ENCODE assay signal across 16 cellular contexts in the genomic region with DNA sequence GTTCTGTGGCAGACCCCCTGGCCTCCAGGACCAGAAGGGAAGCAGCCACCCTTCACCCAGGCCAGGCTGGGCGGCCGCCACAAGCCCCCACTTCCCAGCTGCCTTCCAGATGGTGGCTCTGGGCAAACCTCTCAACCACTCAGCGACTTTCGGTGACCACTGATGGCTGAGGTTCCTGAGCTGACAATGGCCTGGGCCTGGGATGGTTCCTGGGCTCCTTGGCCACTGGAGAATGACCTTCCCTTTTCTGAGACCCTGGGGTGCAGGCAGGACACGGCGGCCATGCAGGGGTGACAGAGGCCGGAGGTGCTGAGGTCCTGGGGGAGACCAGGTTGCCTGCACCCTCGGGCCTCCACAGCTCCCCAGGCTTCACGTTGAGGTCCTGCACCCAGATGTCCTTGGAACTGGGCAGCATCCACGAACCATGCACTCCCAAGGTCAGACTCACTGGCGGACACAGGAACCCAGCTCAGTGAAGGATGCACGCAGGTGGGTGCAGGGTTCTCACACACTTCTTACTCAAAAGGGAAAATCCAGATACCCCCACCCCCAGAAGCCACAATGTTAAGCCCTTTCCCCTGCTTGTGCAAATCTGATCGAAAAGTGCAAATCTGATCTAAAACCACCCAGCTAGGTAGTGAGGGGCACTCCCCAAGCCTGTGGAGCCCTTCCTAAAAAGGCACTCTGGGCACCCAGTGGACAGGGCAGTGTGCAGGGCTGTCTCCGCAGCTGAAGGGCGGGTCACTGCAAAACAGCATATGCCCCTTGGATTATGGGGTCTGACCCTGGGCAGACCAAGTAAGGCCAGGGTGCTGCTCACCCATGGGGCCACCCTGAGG. TPM values are rescaled to one million over a fixed set of nuclear protein-coding genes. Genes with fewer than 3 reads are reported as not detected.
DNase-seq lines count a peak whose midpoint lies in the region; FAIRE-seq and TF ChIP-seq lines count a peak whose summit lies in the region.
"Had no signal": no experiment of that assay in that cellular context is flagged by ENCODE, and none has a peak within 500 bp of the region (broad histone marks: within the 10 kb centered on the region; RNA-seq: fewer than 3 reads in every experiment).

No MANE protein-coding gene starts in this region.

- H3K27ac Mint-ChIP-seq in activated naive CD4-positive, alpha-beta T cell treated with anti-CD3 and anti-CD28 coated beads, Interleukin-2, amount 10 ng/mL, durations not matched to agents 7 days and 5 days = peak overlapping the region; percentile 75
- peak overlapping the region; percentile 72 for H3K27ac Mint-ChIP-seq in activated naive CD8-positive, alpha-beta T cell treated with anti-CD3 and anti-CD28 coated beads for 36 hours
- peak overlapping the region; percentile 14 for H3K27ac Mint-ChIP-seq in osteocyte (ENCODE audit: unreplicated experiment)

- peaks cover 17% of the 10 kb centered on the region for H3K9me3 Mint-ChIP-seq in activated naive CD4-positive, alpha-beta T cell treated with anti-CD3 and anti-CD28 coated beads, Interleukin-2, amount 10 ng/mL, durations not matched to agents 7 days and 5 days
- peaks cover 14% of the 10 kb centered on the region for H3K9me3 Mint-ChIP-seq in activated naive CD8-positive, alpha-beta T cell treated with anti-CD3 and anti-CD28 coated beads for 36 hours
- peaks cover 3% of the 10 kb centered on the region for H3K9me3 Mint-ChIP-seq in osteocyte (ENCODE audit: unreplicated experiment)

- no peak overlapping the region for H3K4me3 Mint-ChIP-seq in activated naive CD4-positive, alpha-beta T cell treated with anti-CD3 and anti-CD28 coated beads, Interleukin-2, amount 10 ng/mL, durations not matched to agents 7 days and 5 days
- no peak overlapping the region for H3K4me3 Mint-ChIP-seq in activated naive CD8-positive, alpha-beta T cell treated with anti-CD3 and anti-CD28 coated beads for 36 hours
- no peak overlapping the region for H3K4me3 Mint-ChIP-seq in osteocyte (ENCODE audit: unreplicated experiment)
- H3K4me3 Mint-ChIP-seq: neural crest cell had no signal

- DNase-seq in activated naive CD4-positive, alpha-beta T cell treated with anti-CD3 and anti-CD28 coated beads, Interleukin-2, amount 10 ng/mL, durations not matched to agents 7 days and 5 days = no peak
- DNase-seq in activated naive CD4-positive, alpha-beta T cell treated with anti-CD3 and anti-CD28 coated beads, Interleukin-2, amount 50 U/mL, for 16 hours = no peak
- no peak for DNase-seq in GM12892 (ENCODE audit: insufficient read length)
- no peak for DNase-seq in activated naive CD8-positive, alpha-beta T cell treated with anti-CD3 and anti-CD28 coated beads for 36 hours
- no peak for DNase-seq in osteocyte (ENCODE audit: extremely low spot score, unreplicated experiment)
- no peak for DNase-seq in NCI-H2029 treated with DMSO at 0.1 percent for 48 hours (lab: John Stamatoyannopoulos, UW)
- DNase-seq in medulla oblongata (ENCODE audit: extremely low spot score) = no peak
- no peak for DNase-seq in SW480 (ENCODE audit: low spot score)
- DNase-seq: activated gamma-delta T cell, cerebellar nuclear complex, DMS79, immature natural killer cell, midbrain, NCI-H1092 treated with DMSO at 0.1 percent for 48 hours had no signal

- no peak for FAIRE-seq in GM12892 (lab: Jason Lieb, UNC)
- FAIRE-seq: urothelium cell line had no signal

- TF ChIP-seq POLR2A in GM12892 (IDR thresholded peaks at IDR 0.05; ENCODE audit: low read depth, low read length) = peak; percentile 18; the same call in 1 of the 2 replicates

- H3K36me3 Mint-ChIP-seq in activated naive CD4-positive, alpha-beta T cell treated with anti-CD3 and anti-CD28 coated beads, Interleukin-2, amount 10 ng/mL, durations not matched to agents 7 days and 5 days = peaks cover 50% of the 10 kb centered on the region
- peaks cover 36% of the 10 kb centered on the region for H3K36me3 Mint-ChIP-seq in activated naive CD8-positive, alpha-beta T cell treated with anti-CD3 and anti-CD28 coated beads for 36 hours
- H3K36me3 Mint-ChIP-seq in osteocyte (ENCODE audit: unreplicated experiment) = peaks cover 23% of the 10 kb centered on the region

- CTCF ChIA-PET in activated naive CD4-positive, alpha-beta T cell treated with anti-CD3 and anti-CD28 coated beads, Interleukin-2, amount 10 ng/mL, durations not matched to agents 7 days and 5 days (lab: Charles Lee) = interaction anchor here (0.9 to 1.2 kb wide), 3 partner anchors 10 to 50 kb away, joined by 3 to 4 read pairs (median 4); a partner anchor contains a TSS

- H3K27me3 Mint-ChIP-seq in activated naive CD4-positive, alpha-beta T cell treated with anti-CD3 and anti-CD28 coated beads, Interleukin-2, amount 10 ng/mL, durations not matched to agents 7 days and 5 days = no peaks in the 10 kb centered on the region
- no peaks in the 10 kb centered on the region for H3K27me3 Mint-ChIP-seq in activated naive CD8-positive, alpha-beta T cell treated with anti-CD3 and anti-CD28 coated beads for 36 hours
- no peaks in the 10 kb centered on the region for H3K27me3 Mint-ChIP-seq in osteocyte (ENCODE audit: unreplicated experiment)

- no peak for TF ChIP-seq CTCF in osteocyte (IDR thresholded peaks at IDR 0.05)

- peaks cover 44% of the 10 kb centered on the region for H3K4me1 Mint-ChIP-seq in activated naive CD4-positive, alpha-beta T cell treated with anti-CD3 and anti-CD28 coated beads, Interleukin-2, amount 10 ng/mL, durations not matched to agents 7 days and 5 days
- H3K4me1 Mint-ChIP-seq in activated naive CD8-positive, alpha-beta T cell treated with anti-CD3 and anti-CD28 coated beads for 36 hours = peaks cover 41% of the 10 kb centered on the region
- H3K4me1 Mint-ChIP-seq in osteocyte (ENCODE audit: unreplicated experiment) = peaks cover 41% of the 10 kb centered on the region

RNA-seq across cellular contexts. Expression of a gene that starts 13.9 kb away (rescaled TPM):
- not detected for polyA plus RNA-seq in GM12892 (2012; ENCODE audit: missing spikeins)
- 1 to 10 TPM; 1.3 to 2.5 TPM for total RNA-seq in activated naive CD8-positive, alpha-beta T cell treated with anti-CD3 and anti-CD28 coated beads for 36 hours
- total RNA-seq in osteocyte = 89.6 and 96.1 TPM in 2 replicates

RNA-seq across cellular contexts. Expression of a gene that starts 49.0 kb away (rescaled TPM):
- polyA plus RNA-seq in GM12892 (2012; ENCODE audit: missing spikeins) = 105 TPM
- total RNA-seq in activated naive CD8-positive, alpha-beta T cell treated with anti-CD3 and anti-CD28 coated beads for 36 hours = 100 to 1,000 TPM; 222 to 226 TPM
- total RNA-seq in osteocyte = 147 and 148 TPM in 2 replicates

RNA-seq across cellular contexts. Expression of a gene that starts 57.5 kb away (rescaled TPM):
- polyA plus RNA-seq in GM12892 (2012; ENCODE audit: missing spikeins) = not detected
- total RNA-seq in activated naive CD8-positive, alpha-beta T cell treated with anti-CD3 and anti-CD28 coated beads for 36 hours = 1 to 10 TPM in 1 of 2 experiments, under 1 TPM in 1; 0.85 to 1.0 TPM
- 18.1 and 19.2 TPM in 2 replicates for total RNA-seq in osteocyte

Comparison
In these comparisons a context has a peak if more than half of its experiments do, and no peak if none do; other contexts are left out.
1. H3K27ac Mint-ChIP-seq: peak in every context shown above with its lines; median percentile 75 in activated naive CD4-positive, alpha-beta T cell treated with anti-CD3 and anti-CD28 coated beads, Interleukin-2, amount 10 ng/mL, durations not matched to agents 7 days and 5 days; 72 in activated naive CD8-positive, alpha-beta T cell treated with anti-CD3 and anti-CD28 coated beads for 36 hours; 14 in osteocyte.
2. RNA of a gene that starts 13.9 kb away (total RNA-seq): 89.6 to 96.1 TPM in osteocyte; 1.3 to 2.5 TPM in activated naive CD8-positive, alpha-beta T cell treated with anti-CD3 and anti-CD28 coated beads for 36 hours; every median in the first group is over 10 times any median in the second.